ENCODE assay signal across 8 cellular contexts in the genomic region with DNA sequence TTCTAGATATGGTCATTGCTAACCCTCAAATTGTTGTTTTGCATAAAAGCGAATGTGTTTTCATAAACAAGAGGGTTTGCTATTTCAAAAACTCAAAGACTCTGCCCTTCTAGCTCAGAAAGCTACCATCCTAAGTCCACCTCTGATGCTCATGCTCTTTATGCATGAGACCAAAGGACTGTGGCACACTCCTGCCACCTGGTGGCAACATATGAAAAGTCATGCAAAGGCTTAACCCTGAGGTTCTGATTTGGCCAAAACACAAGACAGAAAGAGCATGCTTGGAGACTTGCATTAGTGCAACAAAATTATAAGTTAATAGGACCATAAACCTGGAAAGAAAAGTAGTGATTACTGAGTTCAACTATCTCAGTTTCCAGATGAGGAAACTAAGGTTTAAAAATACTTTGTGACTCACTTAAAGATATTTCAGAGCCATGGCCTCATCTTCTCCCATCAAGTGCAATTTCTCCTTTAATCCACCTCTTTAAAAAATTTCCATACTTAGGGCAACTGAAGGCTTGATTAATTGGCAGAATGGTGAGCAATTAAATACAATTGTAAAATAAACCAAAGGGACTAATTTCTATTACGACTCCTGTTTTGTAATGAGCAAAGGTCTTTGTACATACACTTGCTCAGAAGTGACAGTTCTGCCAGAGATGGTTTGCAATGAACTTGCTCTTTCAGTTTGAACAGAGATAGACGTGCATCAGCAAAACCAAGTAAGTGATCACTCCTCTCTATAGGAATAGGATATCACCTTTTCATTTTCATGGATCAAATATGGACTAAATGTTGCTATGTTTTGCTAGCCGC.
A peak's percentile ranks its signal among the peaks of the same experiment; 100 is the strongest.
DNase-seq lines count a peak whose midpoint lies in the region; ATAC-seq lines count a peak whose summit lies in the region.

No MANE protein-coding gene starts in this region.

- no peaks in the 10 kb centered on the region for H3K9me3 Mint-ChIP-seq in activated CD4-positive, alpha-beta T cell treated with anti-CD3 and anti-CD28 coated beads, Interleukin-2, amount 10 ng/mL, durations not matched to agents 7 days and 5 days
- no peaks in the 10 kb centered on the region for H3K9me3 Mint-ChIP-seq in memory B cell

- peaks cover 19% of the 10 kb centered on the region for H3K4me1 Mint-ChIP-seq in activated CD4-positive, alpha-beta T cell treated with anti-CD3 and anti-CD28 coated beads, Interleukin-2, amount 10 ng/mL, durations not matched to agents 7 days and 5 days
- no peaks in the 10 kb centered on the region for H3K4me1 Mint-ChIP-seq in memory B cell

- H3K27me3 Mint-ChIP-seq in activated CD4-positive, alpha-beta T cell treated with anti-CD3 and anti-CD28 coated beads, Interleukin-2, amount 10 ng/mL, durations not matched to agents 7 days and 5 days = peaks cover 2% of the 10 kb centered on the region
- H3K27me3 Mint-ChIP-seq in memory B cell = peaks cover 5% of the 10 kb centered on the region

- POLR2A ChIA-PET in activated CD4-positive, alpha-beta T cell treated with anti-CD3 and anti-CD28 coated beads, Interleukin-2, amount 10 ng/mL, durations not matched to agents 7 days and 5 days (lab: Charles Lee) = no interaction called here

- ATAC-seq in GM19395 (IDR thresholded peaks at IDR 0.05; ENCODE audit: unreplicated experiment) = peak; percentile 70
- peak; percentile 44 for ATAC-seq in HG03442 (IDR thresholded peaks at IDR 0.05; ENCODE audit: unreplicated experiment)
- ATAC-seq in memory B cell (ENCODE audit: low read depth) = peak; percentile 72

- no peak overlapping the region for H3K4me3 Mint-ChIP-seq in activated CD4-positive, alpha-beta T cell treated with anti-CD3 and anti-CD28 coated beads, Interleukin-2, amount 10 ng/mL, durations not matched to agents 7 days and 5 days
- no peak overlapping the region for H3K4me3 Mint-ChIP-seq in memory B cell

- H3K36me3 Mint-ChIP-seq in activated CD4-positive, alpha-beta T cell treated with anti-CD3 and anti-CD28 coated beads, Interleukin-2, amount 10 ng/mL, durations not matched to agents 7 days and 5 days (ENCODE audit: low read depth) = no peaks in the 10 kb centered on the region
- no peaks in the 10 kb centered on the region for H3K36me3 Mint-ChIP-seq in memory B cell

- no peak overlapping the region for H3K27ac Mint-ChIP-seq in activated CD4-positive, alpha-beta T cell treated with anti-CD3 and anti-CD28 coated beads, Interleukin-2, amount 10 ng/mL, durations not matched to agents 7 days and 5 days
- H3K27ac Mint-ChIP-seq in memory B cell = no peak overlapping the region

- CTCF ChIA-PET in activated CD4-positive, alpha-beta T cell treated with anti-CD3 and anti-CD28 coated beads, Interleukin-2, amount 10 ng/mL, durations not matched to agents 7 days and 5 days (lab: Charles Lee) = no interaction called here

- peak; percentile 56 for DNase-seq in CMK (ENCODE audit: low read depth)
- peak; percentile 90 to 94 for DNase-seq in NCI-H524 (lab: John Stamatoyannopoulos, UW)
- DNase-seq in activated CD4-positive, alpha-beta T cell treated with anti-CD3 and anti-CD28 coated beads, Interleukin-2, amount 10 ng/mL, durations not matched to agents 7 days and 5 days = peak; percentile 73
- peak; percentile 27 for DNase-seq in effector CD4-positive, alpha-beta T cell
- DNase-seq in memory B cell (ENCODE audit: low spot score in 2 of 2) = peak; percentile 30 to 36
- DNase-seq in stimulated activated CD8-positive, alpha-beta memory T cell treated with anti-CD3 and anti-CD28 coated beads, Interleukin-2, amount 100 ng/mL, for 48 hours (ENCODE audit: low read depth in 2 of 2) = peak; percentile 32 to 53

Comparison
In these comparisons a context has a peak if more than half of its experiments do, and no peak if none do; other contexts are left out.
1. Peak in every context shown above with its lines: DNase-seq and ATAC-seq.
2. DNase-seq: peak in every context shown above with its lines; median percentile 92 in NCI-H524; 73 in activated CD4-positive, alpha-beta T cell treated with anti-CD3 and anti-CD28 coated beads, Interleukin-2, amount 10 ng/mL, durations not matched to agents 7 days and 5 days; 56 in CMK; 42 in stimulated activated CD8-positive, alpha-beta memory T cell treated with anti-CD3 and anti-CD28 coated beads, Interleukin-2, amount 100 ng/mL, for 48 hours; 33 in memory B cell; 27 in effector CD4-positive, alpha-beta T cell.